In genomic region chr2:230949966-230950832, GRCh38 we compare ENCODE assay signal across 12 cellular contexts. TPM values are rescaled to one million over a fixed set of nuclear protein-coding genes. Genes with fewer than 3 reads are reported as not detected.
DNase-seq lines count a peak whose midpoint lies in the region; ATAC-seq and TF ChIP-seq lines count a peak whose summit lies in the region.
"Had no signal": no experiment of that assay in that cellular context is flagged by ENCODE, and none has a peak within 500 bp of the region (broad histone marks: within the 10 kb centered on the region; RNA-seq: fewer than 3 reads in every experiment).

No MANE protein-coding gene starts in this region.

- peak; percentile 51 for ATAC-seq in GM21576 (IDR thresholded peaks at IDR 0.05; ENCODE audit: unreplicated experiment)
- ATAC-seq in HG03280 (IDR thresholded peaks at IDR 0.05; ENCODE audit: unreplicated experiment): peak; percentile 58
- no peak for ATAC-seq in lower lobe of right lung

- no peak overlapping the region for H3K27ac ChIP-seq in lower lobe of right lung
- H3K27ac ChIP-seq: BLaER1 had no signal

- peaks cover 67% of the 10 kb centered on the region for H3K4me1 Mint-ChIP-seq in stimulated activated naive CD8-positive, alpha-beta T cell treated with anti-CD3 and anti-CD28 coated beads, Interleukin-15, Interleukin-2, amounts not matched to agents 100 ng/mL and 50 ng/mL, for 24 hours (ENCODE audit: low read depth)
- H3K4me1 Mint-ChIP-seq in osteocyte (ENCODE audit: unreplicated experiment): no peaks in the 10 kb centered on the region

- TF ChIP-seq CTCF in osteocyte (IDR thresholded peaks at IDR 0.05) (no peak), lower lobe of right lung (IDR thresholded peaks at IDR 0.05) (no peak)

- H3K27me3 Mint-ChIP-seq in stimulated activated naive CD8-positive, alpha-beta T cell treated with anti-CD3 and anti-CD28 coated beads, Interleukin-15, Interleukin-2, amounts not matched to agents 100 ng/mL and 50 ng/mL, for 24 hours: peaks cover 6% of the 10 kb centered on the region
- peaks cover 7% of the 10 kb centered on the region for H3K27me3 Mint-ChIP-seq in osteocyte (ENCODE audit: unreplicated experiment)

- no peak overlapping the region for H3K4me3 ChIP-seq in lower lobe of right lung
- H3K4me3 ChIP-seq: BLaER1 had no signal

- peak; percentile 34 for DNase-seq in stimulated activated CD4-positive, alpha-beta T cell treated with anti-CD3 and anti-CD28 coated beads, Interleukin-1b, Interleukin-23, amount 100 ng/mL, for 48 hours
- DNase-seq in stimulated activated CD4-positive, alpha-beta T cell treated with anti-CD3 and anti-CD28 coated beads, Interleukin-4, amount 100 ng/mL, for 4 hours: no peak
- no peak for DNase-seq in osteocyte (ENCODE audit: extremely low spot score, unreplicated experiment)
- no peak for DNase-seq in activated CD4-positive, CD25-positive, alpha-beta regulatory T cell (lab: John Stamatoyannopoulos, UW)
- no peak for DNase-seq in lower lobe of right lung
- DNase-seq: NCI-H2029, SHP77 treated with DMSO at 0.1 percent for 48 hours had no signal

- peak overlapping the region; percentile 33 for H3K27ac Mint-ChIP-seq in stimulated activated naive CD8-positive, alpha-beta T cell treated with anti-CD3 and anti-CD28 coated beads, Interleukin-15, Interleukin-2, amounts not matched to agents 100 ng/mL and 50 ng/mL, for 24 hours
- H3K27ac Mint-ChIP-seq in osteocyte (ENCODE audit: unreplicated experiment): no peak overlapping the region

- no peak overlapping the region for H3K4me3 Mint-ChIP-seq in stimulated activated naive CD8-positive, alpha-beta T cell treated with anti-CD3 and anti-CD28 coated beads, Interleukin-15, Interleukin-2, amounts not matched to agents 100 ng/mL and 50 ng/mL, for 24 hours
- H3K4me3 Mint-ChIP-seq in osteocyte (ENCODE audit: unreplicated experiment): no peak overlapping the region

- H3K4me1 ChIP-seq in lower lobe of right lung: no peaks in the 10 kb centered on the region

- H3K27me3 ChIP-seq in lower lobe of right lung (ENCODE audit: low read depth): no peaks in the 10 kb centered on the region
- H3K27me3 ChIP-seq: BLaER1 had no signal

- no peaks in the 10 kb centered on the region for H3K36me3 ChIP-seq in lower lobe of right lung
- H3K36me3 ChIP-seq: BLaER1 had no signal

- no peaks in the 10 kb centered on the region for H3K36me3 Mint-ChIP-seq in stimulated activated naive CD8-positive, alpha-beta T cell treated with anti-CD3 and anti-CD28 coated beads, Interleukin-15, Interleukin-2, amounts not matched to agents 100 ng/mL and 50 ng/mL, for 24 hours (ENCODE audit: low read depth)
- H3K36me3 Mint-ChIP-seq in osteocyte (ENCODE audit: unreplicated experiment): no peaks in the 10 kb centered on the region

- no peaks in the 10 kb centered on the region for H3K9me3 Mint-ChIP-seq in stimulated activated naive CD8-positive, alpha-beta T cell treated with anti-CD3 and anti-CD28 coated beads, Interleukin-15, Interleukin-2, amounts not matched to agents 100 ng/mL and 50 ng/mL, for 24 hours
- H3K9me3 Mint-ChIP-seq in osteocyte (ENCODE audit: unreplicated experiment): no peaks in the 10 kb centered on the region

- no peaks in the 10 kb centered on the region for H3K9me3 ChIP-seq in lower lobe of right lung
- H3K9me3 ChIP-seq: BLaER1 had no signal

- intact Hi-C loops in lower lobe of right lung (cut with DNase I): no loop called here

RNA-seq across cellular contexts. Expression of gene GPR55, which starts 25.2 kb away (rescaled TPM):
- total RNA-seq in osteocyte (not detected in 2 replicates), lower lobe of right lung (0.74 TPM)

RNA-seq across cellular contexts. Expression of gene SPATA3, which starts 45.7 kb away (rescaled TPM):
- total RNA-seq in osteocyte: not detected in 2 replicates
- total RNA-seq in lower lobe of right lung: not detected
- total RNA-seq: liver had no signal

Comparison
In these comparisons a context has a peak if more than half of its experiments do, and no peak if none do; other contexts are left out.
1. ATAC-seq: peak in GM21576 (single experiment) and HG03280 (single experiment); none in lower lobe of right lung (0 of 2).